Comparison of ENCODE assay signal across 10 cellular contexts in the genomic region with DNA sequence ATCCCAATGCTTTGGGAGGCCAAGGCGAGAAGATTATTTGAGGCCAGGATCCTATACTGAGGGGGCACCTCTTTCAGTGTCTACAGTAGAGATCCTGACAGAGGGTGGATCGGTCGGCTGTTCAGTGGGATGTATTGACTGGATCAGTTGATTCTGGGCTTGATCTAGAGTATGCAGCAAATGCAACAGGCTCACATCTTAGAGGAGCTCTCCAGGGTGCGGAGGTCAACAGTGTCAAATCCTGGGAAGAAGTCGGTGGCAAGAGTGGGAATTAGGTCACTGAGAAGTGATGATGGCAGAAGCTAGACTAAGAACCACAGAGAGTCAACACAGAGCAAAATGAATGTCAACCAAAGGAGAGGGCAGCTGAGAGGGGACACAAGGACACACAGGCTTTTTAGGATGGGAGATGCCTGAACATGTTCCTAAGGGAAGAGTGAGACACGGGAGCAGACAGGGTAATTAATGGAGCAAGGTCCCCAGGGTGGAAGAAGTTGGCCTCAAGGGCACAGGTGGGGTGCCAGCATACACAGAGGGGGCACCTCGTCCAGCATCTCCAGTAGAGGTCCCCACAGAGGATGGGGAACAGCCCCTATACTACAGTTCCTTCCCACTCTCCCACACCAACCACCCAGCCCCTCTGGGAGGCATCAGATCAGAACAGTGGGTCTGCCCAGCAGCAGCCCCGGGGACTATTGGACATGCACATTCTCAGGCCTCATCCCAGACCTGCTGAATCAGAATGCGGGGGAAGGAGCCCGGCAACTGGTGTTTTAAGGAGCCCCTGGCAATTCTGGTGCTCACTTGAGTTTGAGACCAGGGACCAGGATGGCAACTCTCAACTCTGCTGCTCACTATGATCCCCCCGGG. TPM values are rescaled to one million over a fixed set of nuclear protein-coding genes. Genes with fewer than 3 reads are reported as not detected.
DNase-seq lines count a peak whose midpoint lies in the region; ATAC-seq and TF ChIP-seq lines count a peak whose summit lies in the region.
"Had no signal": no experiment of that assay in that cellular context is flagged by ENCODE, and none has a peak within 500 bp of the region (broad histone marks: within the 10 kb centered on the region; RNA-seq: fewer than 3 reads in every experiment).

No MANE protein-coding gene starts in this region.

- peak overlapping the region; percentile 58 to 79 (median 79) for H3K27ac ChIP-seq in thyroid gland

- no peak for DNase-seq in activated naive CD4-positive, alpha-beta T cell treated with anti-CD3 and anti-CD28 coated beads, Interleukin-2, amount 10 ng/mL, durations not matched to agents 7 days and 5 days
- DNase-seq in activated naive CD4-positive, alpha-beta T cell (lab: John Stamatoyannopoulos, UW) = no peak
- no peak for DNase-seq in activated naive CD8-positive, alpha-beta T cell treated with anti-CD3 and anti-CD28 coated beads for 36 hours
- DNase-seq in myocyte (ENCODE audit: low read depth) = peak; percentile 57
- DNase-seq in thyroid gland = no peak
- DNase-seq in T-helper 1 cell = no peak
- DNase-seq in NCI-H2196 (lab: John Stamatoyannopoulos, UW; ENCODE audit: unreplicated experiment) = no peak
- DNase-seq: activated CD4-positive, CD25-positive, alpha-beta regulatory T cell treated with anti-CD3 and anti-CD28 coated beads, Interleukin-2, amount 50 U/mL, for 72 hours; Kasumi-1 had no signal

- intact Hi-C loops in thyroid gland (cut with DNase I) = no loop called here

- H3K4me3 Mint-ChIP-seq in activated naive CD4-positive, alpha-beta T cell treated with anti-CD3 and anti-CD28 coated beads, Interleukin-2, amount 10 ng/mL, durations not matched to agents 7 days and 5 days = no peak overlapping the region
- H3K4me3 Mint-ChIP-seq in activated naive CD8-positive, alpha-beta T cell treated with anti-CD3 and anti-CD28 coated beads for 36 hours = no peak overlapping the region

- H3K4me1 ChIP-seq in thyroid gland = peaks cover 24 to 34% of the 10 kb centered on the region in 2 donors

- no peak for TF ChIP-seq CTCF in thyroid gland (IDR thresholded peaks at IDR 0.05)

- TF ChIP-seq POLR2A in thyroid gland (IDR thresholded peaks at IDR 0.05) = no peak

- CTCF ChIA-PET in activated naive CD4-positive, alpha-beta T cell treated with anti-CD3 and anti-CD28 coated beads, Interleukin-2, amount 10 ng/mL, durations not matched to agents 7 days and 5 days (lab: Charles Lee) = no interaction called here

- no peaks in the 10 kb centered on the region for H3K27me3 ChIP-seq in thyroid gland

- H3K27ac Mint-ChIP-seq in activated naive CD4-positive, alpha-beta T cell treated with anti-CD3 and anti-CD28 coated beads, Interleukin-2, amount 10 ng/mL, durations not matched to agents 7 days and 5 days = peak overlapping the region; percentile 96
- H3K27ac Mint-ChIP-seq in activated naive CD8-positive, alpha-beta T cell treated with anti-CD3 and anti-CD28 coated beads for 36 hours = peak overlapping the region; percentile 27

- no peak overlapping the region for H3K4me3 ChIP-seq in thyroid gland (replicated peaks in 1 of 3)

- no peaks in the 10 kb centered on the region for H3K9me3 Mint-ChIP-seq in activated naive CD4-positive, alpha-beta T cell treated with anti-CD3 and anti-CD28 coated beads, Interleukin-2, amount 10 ng/mL, durations not matched to agents 7 days and 5 days
- H3K9me3 Mint-ChIP-seq in activated naive CD8-positive, alpha-beta T cell treated with anti-CD3 and anti-CD28 coated beads for 36 hours = no peaks in the 10 kb centered on the region

- peaks cover 63% of the 10 kb centered on the region for H3K4me1 Mint-ChIP-seq in activated naive CD4-positive, alpha-beta T cell treated with anti-CD3 and anti-CD28 coated beads, Interleukin-2, amount 10 ng/mL, durations not matched to agents 7 days and 5 days
- H3K4me1 Mint-ChIP-seq in activated naive CD8-positive, alpha-beta T cell treated with anti-CD3 and anti-CD28 coated beads for 36 hours = peaks cover 39% of the 10 kb centered on the region

- H3K27me3 Mint-ChIP-seq in activated naive CD4-positive, alpha-beta T cell treated with anti-CD3 and anti-CD28 coated beads, Interleukin-2, amount 10 ng/mL, durations not matched to agents 7 days and 5 days = no peaks in the 10 kb centered on the region
- H3K27me3 Mint-ChIP-seq in activated naive CD8-positive, alpha-beta T cell treated with anti-CD3 and anti-CD28 coated beads for 36 hours = no peaks in the 10 kb centered on the region

- H3K36me3 Mint-ChIP-seq in activated naive CD4-positive, alpha-beta T cell treated with anti-CD3 and anti-CD28 coated beads, Interleukin-2, amount 10 ng/mL, durations not matched to agents 7 days and 5 days = peaks cover 59% of the 10 kb centered on the region
- H3K36me3 Mint-ChIP-seq in activated naive CD8-positive, alpha-beta T cell treated with anti-CD3 and anti-CD28 coated beads for 36 hours = peaks cover 52% of the 10 kb centered on the region

- WGBS in thyroid gland, 2 donors = 78 to 80% methylated on average over 8 to 11 of the region's 11 CpGs

- ATAC-seq in GM18519 (IDR thresholded peaks at IDR 0.05; ENCODE audit: low FRiP score, unreplicated experiment) = no peak

- H3K9me3 ChIP-seq in thyroid gland = no peaks in the 10 kb centered on the region

- H3K36me3 ChIP-seq in thyroid gland = peaks cover 15 to 27% of the 10 kb centered on the region in 2 donors

RNA-seq across cellular contexts. Expression of gene CYTH1, which starts 10.0 kb away (rescaled TPM):
- 10 to 100 TPM; 88.9 to 89.6 TPM for total RNA-seq in activated naive CD8-positive, alpha-beta T cell treated with anti-CD3 and anti-CD28 coated beads for 36 hours
- 35.9 and 43.0 TPM in 2 replicates for total RNA-seq in myocyte
- 28.9 TPM for polyA plus RNA-seq in myocyte (2012)
- total RNA-seq in thyroid gland = 10 to 100 TPM; 69.0 to 94.5 (median 75.7) TPM

RNA-seq across cellular contexts. Expression of gene USP36, which starts 48.5 kb away (rescaled TPM):
- 100 to 1,000 TPM; 126 to 128 TPM for total RNA-seq in activated naive CD8-positive, alpha-beta T cell treated with anti-CD3 and anti-CD28 coated beads for 36 hours
- total RNA-seq in myocyte (24.5 and 29.7 TPM in 2 replicates), thyroid gland (10 to 100 TPM; 33.9 to 61.5 (median 46.6) TPM)
- polyA plus RNA-seq in myocyte (2012) = 38.0 TPM
